8 cellular contexts compared by ENCODE assay signal in genomic region chr3:146160964-146161724, GRCh38. TPM values are rescaled to one million over a fixed set of nuclear protein-coding genes. Genes with fewer than 3 reads are reported as not detected.
DNase-seq lines count a peak whose midpoint lies in the region; ATAC-seq, FAIRE-seq and TF ChIP-seq lines count a peak whose summit lies in the region.

Gene PLOD2, minus strand, starts transcription at chr3:146161184. Its CDS starts 195 bp downstream, at chr3:146160989.

- H3K4me3 ChIP-seq in skeletal muscle cell (ENCODE audit: low read depth, low read length), result peak within 1 kb of the TSS; percentile 92

- ATAC-seq in GM19397 (IDR thresholded peaks at IDR 0.05; ENCODE audit: unreplicated experiment), result peak; percentile 63

- DNase-seq in D721Med (ENCODE audit: insufficient read length, low spot score), result peak; percentile 59
- DNase-seq in HS-27A (ENCODE audit: low read depth), result peak; percentile 92
- DNase-seq in SK-MEL-5 (ENCODE audit: low read depth, low spot score), result peak; percentile 57
- DNase-seq in cerebellum (ENCODE audit: low spot score), result peak; percentile 23
- DNase-seq in immature natural killer cell, result peak in 1 of 3 donors; percentile 6
- peak; percentile 94 for DNase-seq in skeletal muscle cell (ENCODE audit: low read depth)
- no peak for DNase-seq in inferior parietal cortex (ENCODE audit: extremely low spot score)

- no peak for TF ChIP-seq CTCF in D721Med (IDR thresholded peaks at IDR 0.05; ENCODE audit: insufficient read depth, missing control alignments)

- peaks cover 4 to 16% of the 10 kb centered on the region in 2 donors for H3K4me1 Mint-ChIP-seq in immature natural killer cell

- no peak within 1 kb of the TSS for H3K27ac Mint-ChIP-seq in immature natural killer cell

- H3K9me3 Mint-ChIP-seq in immature natural killer cell, result peaks cover 0 to 17% (median 8%) of the 10 kb centered on the region in 6 donors

- H3K4me3 Mint-ChIP-seq in immature natural killer cell, result peak within 1 kb of the TSS; percentile 52 to 75 (median 59)

- FAIRE-seq in D721Med (lab: Jason Lieb, UNC), result no peak

- in situ Hi-C loops in SK-MEL-5 (cut with HindIII; ENCODE audit: low pct_unique_long_range_greater_than_20kb, low sequenced_read_pairs), result no loop called here

- H3K36me3 Mint-ChIP-seq in immature natural killer cell, result peaks cover 0 to 4% (median 4%) of the 10 kb centered on the region in 3 donors

- peaks cover 11 to 19% (median 14%) of the 10 kb centered on the region in 3 donors for H3K27me3 Mint-ChIP-seq in immature natural killer cell (ENCODE audit: low read depth in 3 of 3)

RNA-seq across cellular contexts. Expression of gene PLOD2, which starts in this region (rescaled TPM):
- 37.7 and 40.2 TPM in 2 replicates for total RNA-seq in SK-MEL-5 (2014; rRNA removed; shearing (Covaris generic))
- 27.1 and 32.5 TPM in 2 replicates for polyA plus RNA-seq in SK-MEL-5 (2015; cell fraction: cytosol; rRNA removed)
- polyA plus RNA-seq in SK-MEL-5 (2015; cell fraction: nucleus; rRNA removed), result 17.1 and 22.6 TPM in 2 replicates
- total RNA-seq in cerebellum, result 26.2 TPM
- not detected for polyA plus RNA-seq in immature natural killer cell
